In the genomic region with DNA sequence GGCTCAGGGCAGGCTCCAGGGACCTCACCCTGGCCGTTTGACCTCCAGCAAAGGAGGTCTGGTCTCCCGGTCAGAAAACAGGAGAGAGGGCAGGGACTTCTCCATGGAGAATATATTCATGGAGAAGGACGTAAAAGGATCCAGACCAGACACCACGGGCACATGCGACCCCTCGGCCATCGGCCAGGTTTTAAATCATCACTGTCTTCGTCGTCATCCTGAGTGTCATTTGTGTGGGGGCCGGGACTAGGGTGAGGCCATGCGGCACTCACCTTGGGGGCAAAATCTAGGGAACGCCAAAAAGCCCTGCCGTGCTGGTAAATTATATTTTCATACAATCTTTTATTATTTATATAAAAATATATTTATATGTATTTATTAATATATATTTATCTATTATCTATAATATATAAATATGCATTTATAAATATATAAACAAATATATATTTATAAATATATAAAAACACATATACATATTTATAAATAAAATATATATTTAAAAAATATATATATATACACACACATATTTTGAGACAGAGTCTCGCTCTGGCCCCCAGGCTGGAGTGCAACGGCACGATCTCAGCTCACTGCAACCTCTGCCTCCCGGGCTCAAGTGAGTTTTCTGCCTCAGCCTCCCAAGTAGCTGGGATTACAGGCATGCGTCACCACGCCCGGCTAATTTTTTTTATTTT, we compare ENCODE assay signal across 23 cellular contexts.
DNase-seq lines count a peak whose midpoint lies in the region; ATAC-seq, FAIRE-seq and TF ChIP-seq lines count a peak whose summit lies in the region.
"Had no signal": no experiment of that assay in that cellular context is flagged by ENCODE, and none has a peak within 500 bp of the region (broad histone marks: within the 10 kb centered on the region; RNA-seq: fewer than 3 reads in every experiment).

No MANE protein-coding gene starts in this region.

- CTCF ChIA-PET in activated B cell treated with CpG ODN at 0.5 μM for 24 hours (lab: Charles Lee): interaction anchor here (1.8 kb wide), 1 partner anchor 77 kb away, joined by 5 read pairs; no protein-coding TSS in a partner anchor

- peak overlapping the region; percentile 89 for H3K27ac Mint-ChIP-seq in activated naive CD8-positive, alpha-beta T cell treated with anti-CD3 and anti-CD28 coated beads, Interleukin-2, amount 10 ng/mL, durations not matched to agents 7 days and 5 days
- no peak overlapping the region for H3K27ac Mint-ChIP-seq in activated naive CD8-positive, alpha-beta T cell treated with anti-CD3 and anti-CD28 coated beads for 36 hours
- H3K27ac Mint-ChIP-seq in activated B cell treated with CpG ODN at 0.5 μM for 24 hours: peak overlapping the region; percentile 89
- H3K27ac Mint-ChIP-seq: activated naive CD4-positive, alpha-beta T cell treated with anti-CD3 and anti-CD28 coated beads, Interleukin-2, amount 50 U/mL, for 24 hours; CD4-positive, alpha-beta T cell had no signal

- H3K4me3 Mint-ChIP-seq in activated naive CD8-positive, alpha-beta T cell treated with anti-CD3 and anti-CD28 coated beads, Interleukin-2, amount 10 ng/mL, durations not matched to agents 7 days and 5 days: no peak overlapping the region
- no peak overlapping the region for H3K4me3 Mint-ChIP-seq in activated naive CD8-positive, alpha-beta T cell treated with anti-CD3 and anti-CD28 coated beads for 36 hours
- H3K4me3 Mint-ChIP-seq in activated B cell treated with CpG ODN at 0.5 μM for 24 hours: no peak overlapping the region
- H3K4me3 Mint-ChIP-seq: activated naive CD4-positive, alpha-beta T cell treated with anti-CD3 and anti-CD28 coated beads, Interleukin-2, amount 50 U/mL, for 24 hours had no signal

- no peak for DNase-seq in activated naive CD8-positive, alpha-beta T cell treated with anti-CD3 and anti-CD28 coated beads, Interleukin-2, amount 10 ng/mL, durations not matched to agents 7 days and 5 days
- no peak for DNase-seq in activated naive CD8-positive, alpha-beta T cell treated with anti-CD3 and anti-CD28 coated beads for 36 hours
- DNase-seq in activated B cell treated with CpG ODN at 0.5 μM for 24 hours (no peak), kidney (no peak), substantia nigra (lab: John Stamatoyannopoulos, UW) (no peak), amniotic stem cell (lab: John Stamatoyannopoulos, UW) (no peak), 8988T (no peak)
- DNase-seq in activated effector memory CD4-positive, alpha-beta T cell treated with Interleukin-2 at 50 U/mL for 16 hours: no peak
- DNase-seq: activated CD4-positive, alpha-beta T cell treated with anti-CD3 and anti-CD28 coated beads, Interleukin-2, amount 50 U/mL, for 4 hours; activated T-cell treated with anti-CD3 and anti-CD28 coated beads for 4 hours; brain microvascular endothelial cell; CD4-positive, alpha-beta T cell; DMS79; Kasumi-1; naive B cell; NCI-H748 treated with DMSO at 0.1 percent for 48 hours; stimulated activated CD4-positive, alpha-beta T cell treated with anti-CD3 and anti-CD28 coated beads, Interleukin-4, amount 100 ng/mL, for 4 hours; SW 1271 had no signal

- no peaks in the 10 kb centered on the region for H3K9me3 Mint-ChIP-seq in activated naive CD8-positive, alpha-beta T cell treated with anti-CD3 and anti-CD28 coated beads, Interleukin-2, amount 10 ng/mL, durations not matched to agents 7 days and 5 days
- H3K9me3 Mint-ChIP-seq in activated naive CD8-positive, alpha-beta T cell treated with anti-CD3 and anti-CD28 coated beads for 36 hours: no peaks in the 10 kb centered on the region
- no peaks in the 10 kb centered on the region for H3K9me3 Mint-ChIP-seq in activated B cell treated with CpG ODN at 0.5 μM for 24 hours
- H3K9me3 Mint-ChIP-seq: activated naive CD4-positive, alpha-beta T cell treated with anti-CD3 and anti-CD28 coated beads, Interleukin-2, amount 50 U/mL, for 24 hours; CD4-positive, alpha-beta T cell; naive B cell had no signal

- no peak overlapping the region for H3K4me3 ChIP-seq in kidney (ENCODE audit: low read length in 2 of 2)
- H3K4me3 ChIP-seq: lung, Peyer's patch, suprapubic skin had no signal

- no peaks in the 10 kb centered on the region for H3K9me3 ChIP-seq in kidney (ENCODE audit: control insufficient read depth in 1 of 2, low read length in 2 of 2)
- H3K9me3 ChIP-seq: Peyer's patch, suprapubic skin had no signal

- no peaks in the 10 kb centered on the region for H3K27me3 Mint-ChIP-seq in activated naive CD8-positive, alpha-beta T cell treated with anti-CD3 and anti-CD28 coated beads, Interleukin-2, amount 10 ng/mL, durations not matched to agents 7 days and 5 days
- H3K27me3 Mint-ChIP-seq in activated naive CD8-positive, alpha-beta T cell treated with anti-CD3 and anti-CD28 coated beads for 36 hours: no peaks in the 10 kb centered on the region
- no peaks in the 10 kb centered on the region for H3K27me3 Mint-ChIP-seq in activated B cell treated with CpG ODN at 0.5 μM for 24 hours
- H3K27me3 Mint-ChIP-seq: activated naive CD4-positive, alpha-beta T cell treated with anti-CD3 and anti-CD28 coated beads, Interleukin-2, amount 50 U/mL, for 24 hours; CD4-positive, alpha-beta T cell; naive B cell had no signal

- H3K27ac ChIP-seq in kidney (ENCODE audit: low read depth in 2 of 2, low read length in 2 of 2): no peak overlapping the region
- H3K27ac ChIP-seq in substantia nigra (ENCODE audit: low read depth, low read length, poor library complexity, severe bottlenecking): peak overlapping the region; percentile 85
- H3K27ac ChIP-seq: brain microvascular endothelial cell, epithelial cell of prostate had no signal

- no peak for TF ChIP-seq CTCF in activated B cell treated with CpG ODN at 0.5 μM for 24 hours (IDR thresholded peaks at IDR 0.05)
- TF ChIP-seq CTCF in kidney (IDR thresholded peaks at IDR 0.05; ENCODE audit: borderline replicate concordance, extremely low read depth, insufficient read depth): no peak

- H3K4me1 ChIP-seq in kidney (ENCODE audit: control insufficient read depth in 1 of 2, insufficient read depth in 1 of 2, low read depth in 1 of 2, low read length in 2 of 2): peaks cover 7 to 12% of the 10 kb centered on the region in 2 donors

- FAIRE-seq in kidney (lab: Jason Lieb, UNC): peak; percentile 79

- H3K36me3 Mint-ChIP-seq in activated naive CD8-positive, alpha-beta T cell treated with anti-CD3 and anti-CD28 coated beads, Interleukin-2, amount 10 ng/mL, durations not matched to agents 7 days and 5 days: no peaks in the 10 kb centered on the region
- H3K36me3 Mint-ChIP-seq in activated naive CD8-positive, alpha-beta T cell treated with anti-CD3 and anti-CD28 coated beads for 36 hours: peaks cover 2% of the 10 kb centered on the region
- peaks cover 27% of the 10 kb centered on the region for H3K36me3 Mint-ChIP-seq in activated B cell treated with CpG ODN at 0.5 μM for 24 hours (ENCODE audit: low read depth)
- H3K36me3 Mint-ChIP-seq: activated naive CD4-positive, alpha-beta T cell treated with anti-CD3 and anti-CD28 coated beads, Interleukin-2, amount 50 U/mL, for 24 hours; naive B cell had no signal

- H3K4me1 Mint-ChIP-seq in activated naive CD8-positive, alpha-beta T cell treated with anti-CD3 and anti-CD28 coated beads, Interleukin-2, amount 10 ng/mL, durations not matched to agents 7 days and 5 days: peaks cover 23% of the 10 kb centered on the region
- peaks cover 33% of the 10 kb centered on the region for H3K4me1 Mint-ChIP-seq in activated naive CD8-positive, alpha-beta T cell treated with anti-CD3 and anti-CD28 coated beads for 36 hours
- H3K4me1 Mint-ChIP-seq in activated B cell treated with CpG ODN at 0.5 μM for 24 hours: peaks cover 22% of the 10 kb centered on the region

- intact Hi-C loops in activated B cell treated with CpG ODN at 0.5 μM for 24 hours (cut with micrococcal nuclease): no loop called here
- intact Hi-C loops in kidney (cut with DNase I): no loop called here

- no peak for ATAC-seq in activated naive CD8-positive, alpha-beta T cell treated with anti-CD3 and anti-CD28 coated beads, Interleukin-2, amount 10 ng/mL, durations not matched to agents 7 days and 5 days (ENCODE audit: low read depth)
- ATAC-seq in activated B cell treated with CpG ODN at 0.5 μM for 24 hours (ENCODE audit: low read depth): no peak

- POLR2A ChIA-PET in activated naive CD8-positive, alpha-beta T cell treated with anti-CD3 and anti-CD28 coated beads, Interleukin-2, amount 10 ng/mL, durations not matched to agents 7 days and 5 days (lab: Charles Lee): interaction anchor here (1.4 to 6.2 kb wide), 4 partner anchors 8 to 74 kb away, joined by 9 to 139 read pairs (median 25); partner anchors contain the start of gene GADD45B
- POLR2A ChIA-PET in activated B cell treated with CpG ODN at 0.5 μM for 24 hours (lab: Charles Lee): interaction anchor here (1.6 to 4.4 kb wide), 2 partner anchors 11 to 73 kb away, joined by 9 to 125 read pairs; partner anchors contain the start of gene GADD45B

- H3K9ac ChIP-seq in kidney (ENCODE audit: low read length in 2 of 2): no peak overlapping the region

- H3K36me3 ChIP-seq in kidney (ENCODE audit: control insufficient read depth in 1 of 2, insufficient read depth in 2 of 2, low read length in 2 of 2): no peaks in the 10 kb centered on the region
- H3K36me3 ChIP-seq: brain microvascular endothelial cell, Peyer's patch, suprapubic skin had no signal
